1 cellular context compared by ENCODE assay signal in the genomic region with DNA sequence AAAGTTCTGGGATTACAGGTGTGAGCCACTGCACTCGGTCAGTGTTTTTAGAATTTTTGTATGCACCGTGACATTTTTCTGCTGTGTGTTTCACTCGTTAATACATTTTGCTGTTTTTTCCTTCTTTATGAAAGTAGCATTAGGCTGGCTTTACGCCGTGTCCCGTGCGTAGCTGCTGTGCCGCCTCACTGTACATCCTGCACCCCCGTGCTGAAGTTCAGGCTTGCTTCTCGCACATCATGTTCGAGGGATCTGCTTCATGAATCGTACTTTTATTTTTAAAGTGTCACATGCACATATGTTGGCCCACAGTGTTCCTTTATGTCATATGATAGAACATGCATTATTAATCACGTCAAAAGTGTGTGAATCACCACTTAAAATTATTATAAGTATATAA.
TF ChIP-seq lines count a peak whose summit lies in the region.

No MANE protein-coding gene starts in this region.

TF ChIP-seq in GM23338, 12 proteins besides CTCF, POLR2A, EP300 and RAD21 (continued from another document):
- TF ChIP-seq, protein P1, sequence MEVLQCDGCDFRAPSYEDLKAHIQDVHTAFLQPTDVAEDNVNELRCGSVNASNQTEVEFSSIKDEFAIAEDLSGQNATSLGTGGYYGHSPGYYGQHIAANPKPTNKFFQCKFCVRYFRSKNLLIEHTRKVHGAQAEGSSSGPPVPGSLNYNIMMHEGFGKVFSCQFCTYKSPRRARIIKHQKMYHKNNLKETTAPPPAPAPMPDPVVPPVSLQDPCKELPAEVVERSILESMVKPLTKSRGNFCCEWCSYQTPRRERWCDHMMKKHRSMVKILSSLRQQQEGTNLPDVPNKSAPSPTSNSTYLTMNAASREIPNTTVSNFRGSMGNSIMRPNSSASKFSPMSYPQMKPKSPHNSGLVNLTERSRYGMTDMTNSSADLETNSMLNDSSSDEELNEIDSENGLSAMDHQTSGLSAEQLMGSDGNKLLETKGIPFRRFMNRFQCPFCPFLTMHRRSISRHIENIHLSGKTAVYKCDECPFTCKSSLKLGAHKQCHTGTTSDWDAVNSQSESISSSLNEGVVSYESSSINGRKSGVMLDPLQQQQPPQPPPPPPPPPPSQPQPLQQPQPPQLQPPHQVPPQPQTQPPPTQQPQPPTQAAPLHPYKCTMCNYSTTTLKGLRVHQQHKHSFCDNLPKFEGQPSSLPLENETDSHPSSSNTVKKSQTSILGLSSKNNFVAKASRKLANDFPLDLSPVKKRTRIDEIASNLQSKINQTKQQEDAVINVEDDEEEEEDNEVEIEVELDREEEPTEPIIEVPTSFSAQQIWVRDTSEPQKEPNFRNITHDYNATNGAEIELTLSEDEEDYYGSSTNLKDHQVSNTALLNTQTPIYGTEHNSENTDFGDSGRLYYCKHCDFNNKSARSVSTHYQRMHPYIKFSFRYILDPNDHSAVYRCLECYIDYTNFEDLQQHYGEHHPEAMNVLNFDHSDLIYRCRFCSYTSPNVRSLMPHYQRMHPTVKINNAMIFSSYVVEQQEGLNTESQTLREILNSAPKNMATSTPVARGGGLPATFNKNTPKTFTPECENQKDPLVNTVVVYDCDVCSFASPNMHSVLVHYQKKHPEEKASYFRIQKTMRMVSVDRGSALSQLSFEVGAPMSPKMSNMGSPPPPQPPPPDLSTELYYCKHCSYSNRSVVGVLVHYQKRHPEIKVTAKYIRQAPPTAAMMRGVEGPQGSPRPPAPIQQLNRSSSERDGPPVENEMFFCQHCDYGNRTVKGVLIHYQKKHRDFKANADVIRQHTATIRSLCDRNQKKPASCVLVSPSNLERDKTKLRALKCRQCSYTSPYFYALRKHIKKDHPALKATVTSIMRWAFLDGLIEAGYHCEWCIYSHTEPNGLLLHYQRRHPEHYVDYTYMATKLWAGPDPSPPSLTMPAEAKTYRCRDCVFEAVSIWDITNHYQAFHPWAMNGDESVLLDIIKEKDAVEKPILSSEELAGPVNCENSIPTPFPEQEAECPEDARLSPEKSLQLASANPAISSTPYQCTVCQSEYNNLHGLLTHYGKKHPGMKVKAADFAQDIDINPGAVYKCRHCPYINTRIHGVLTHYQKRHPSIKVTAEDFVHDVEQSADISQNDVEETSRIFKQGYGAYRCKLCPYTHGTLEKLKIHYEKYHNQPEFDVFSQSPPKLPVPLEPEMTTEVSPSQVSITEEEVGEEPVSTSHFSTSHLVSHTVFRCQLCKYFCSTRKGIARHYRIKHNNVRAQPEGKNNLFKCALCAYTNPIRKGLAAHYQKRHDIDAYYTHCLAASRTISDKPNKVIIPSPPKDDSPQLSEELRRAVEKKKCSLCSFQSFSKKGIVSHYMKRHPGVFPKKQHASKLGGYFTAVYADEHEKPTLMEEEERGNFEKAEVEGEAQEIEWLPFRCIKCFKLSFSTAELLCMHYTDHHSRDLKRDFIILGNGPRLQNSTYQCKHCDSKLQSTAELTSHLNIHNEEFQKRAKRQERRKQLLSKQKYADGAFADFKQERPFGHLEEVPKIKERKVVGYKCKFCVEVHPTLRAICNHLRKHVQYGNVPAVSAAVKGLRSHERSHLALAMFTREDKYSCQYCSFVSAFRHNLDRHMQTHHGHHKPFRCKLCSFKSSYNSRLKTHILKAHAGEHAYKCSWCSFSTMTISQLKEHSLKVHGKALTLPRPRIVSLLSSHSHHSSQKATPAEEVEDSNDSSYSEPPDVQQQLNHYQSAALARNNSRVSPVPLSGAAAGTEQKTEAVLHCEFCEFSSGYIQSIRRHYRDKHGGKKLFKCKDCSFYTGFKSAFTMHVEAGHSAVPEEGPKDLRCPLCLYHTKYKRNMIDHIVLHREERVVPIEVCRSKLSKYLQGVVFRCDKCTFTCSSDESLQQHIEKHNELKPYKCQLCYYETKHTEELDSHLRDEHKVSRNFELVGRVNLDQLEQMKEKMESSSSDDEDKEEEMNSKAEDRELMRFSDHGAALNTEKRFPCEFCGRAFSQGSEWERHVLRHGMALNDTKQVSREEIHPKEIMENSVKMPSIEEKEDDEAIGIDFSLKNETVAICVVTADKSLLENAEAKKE (CRISPR knock-in tag; IDR thresholded peaks at IDR 0.05): no peak
- no peak for TF ChIP-seq JUNB (IDR thresholded peaks at IDR 0.05; ENCODE audit: unreplicated experiment)
- TF ChIP-seq EZH2phosphoT487 (IDR thresholded peaks at IDR 0.05; ENCODE audit: unreplicated experiment): no peak
- no peak for TF ChIP-seq ZNF331 (CRISPR knock-in tag; IDR thresholded peaks at IDR 0.05; ENCODE audit: low read depth)
